1 cellular context compared by ENCODE assay signal in the genomic region with DNA sequence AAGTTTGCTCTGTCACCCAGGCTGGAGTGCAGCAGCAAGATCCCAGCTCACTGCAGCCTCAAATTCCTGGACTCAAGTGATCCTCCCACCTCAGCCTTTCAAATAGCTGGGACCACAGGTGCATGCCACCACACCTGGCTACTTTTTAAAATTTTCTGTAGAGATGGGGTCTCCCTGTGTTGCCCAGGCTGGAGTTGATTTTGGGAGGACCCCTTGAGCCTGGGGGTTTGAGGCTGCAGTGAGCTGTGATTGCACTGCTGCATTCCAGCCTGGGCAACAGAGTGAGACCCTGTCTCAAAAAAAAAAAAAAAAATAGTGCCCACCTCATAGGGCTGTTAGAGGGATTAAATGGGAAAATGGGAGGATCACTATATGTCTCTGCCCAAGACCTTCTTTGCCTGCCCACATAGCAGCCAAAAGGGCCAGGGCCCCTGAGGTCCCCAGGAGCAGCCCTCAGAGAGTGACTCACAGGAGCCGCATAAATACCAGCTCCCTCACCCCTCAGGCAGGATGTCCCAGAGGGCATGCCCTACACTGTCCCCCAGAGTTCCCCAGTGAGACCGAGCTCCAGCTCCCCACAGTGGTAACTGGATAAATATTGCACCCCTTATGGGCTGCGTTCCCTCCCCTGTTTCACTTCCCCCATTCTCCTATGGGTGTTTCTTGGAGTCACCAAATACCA.
TF ChIP-seq lines count a peak whose summit lies in the region.

No MANE protein-coding gene starts in this region.

TF ChIP-seq in GM12878, 131 proteins besides CTCF, POLR2A, EP300 and RAD21:
- peak; percentile 66 for TF ChIP-seq SPI1 (IDR thresholded peaks at IDR 0.05; ENCODE audit: borderline replicate concordance, insufficient read depth, low read depth, low read length)
- TF ChIP-seq IKZF2 (IDR thresholded peaks at IDR 0.05): peak in 1 of 2 experiments; percentile 52; a peak in 2 of 4 replicates
- TF ChIP-seq FOS (IDR thresholded peaks at IDR 0.05; ENCODE audit: borderline replicate concordance, extremely low read depth, insufficient read length): no peak
- TF ChIP-seq IKZF1 (conservative IDR thresholded peaks at IDR 0.05): peak; percentile 46
